ENCODE assay signal across 20 cellular contexts in the genomic region with DNA sequence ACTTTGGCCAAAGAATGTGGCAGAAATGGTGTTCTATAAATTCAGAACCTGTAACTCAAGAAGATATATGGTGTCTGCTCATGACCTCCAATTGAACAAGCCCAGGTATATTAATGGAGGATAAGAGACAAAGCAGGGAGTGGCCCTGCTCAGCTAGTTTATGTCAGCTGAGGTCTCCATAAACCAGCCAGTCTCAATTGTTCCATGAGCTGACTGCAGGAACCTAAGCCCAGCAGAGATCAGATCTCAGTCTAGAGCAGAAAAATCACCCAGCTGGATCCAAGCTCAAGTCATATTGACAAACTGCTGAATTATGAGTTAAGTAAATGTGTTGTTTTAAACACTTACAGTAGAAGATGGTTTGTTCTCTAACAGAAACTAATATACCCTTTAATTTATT.
DNase-seq lines count a peak whose midpoint lies in the region; ATAC-seq and TF ChIP-seq lines count a peak whose summit lies in the region.
"Had no signal": no experiment of that assay in that cellular context is flagged by ENCODE, and none has a peak within 500 bp of the region (broad histone marks: within the 10 kb centered on the region; RNA-seq: fewer than 3 reads in every experiment).

No MANE protein-coding gene starts in this region.

- no peak for ATAC-seq in HG02610 (IDR thresholded peaks at IDR 0.05; ENCODE audit: unreplicated experiment)
- ATAC-seq: A549; CD8-positive, alpha-beta T cell; Right ventricle myocardium inferior had no signal

- H2AFZ ChIP-seq in Karpas-422 (ENCODE audit: low read length) = no peak overlapping the region

- TF ChIP-seq EP300 in Ishikawa (IDR thresholded peaks at IDR 0.05; ENCODE audit: borderline replicate concordance) = peak; percentile 59; the same call in 1 of the 2 replicates

- no peaks in the 10 kb centered on the region for H4K20me1 ChIP-seq in Karpas-422 (ENCODE audit: insufficient read depth, low read depth, low read length)
- H4K20me1 ChIP-seq: BLaER1 had no signal

- no peaks in the 10 kb centered on the region for H3K9me3 ChIP-seq in Karpas-422 (ENCODE audit: low read length)

- H3K9ac ChIP-seq in Karpas-422 (ENCODE audit: low read length) = no peak overlapping the region
- H3K9ac ChIP-seq: BLaER1 had no signal

- DNase-seq in NCI-H82 (lab: John Stamatoyannopoulos, UW) = peak; percentile 3
- DNase-seq in NCI-H82 treated with DMSO at 0.1 percent for 48 hours (lab: John Stamatoyannopoulos, UW; ENCODE audit: unreplicated experiment) = no peak
- peak; percentile 42 for DNase-seq in iPS-NIHi11 (ENCODE audit: low spot score)
- peak; percentile 3 for DNase-seq in renal cortical epithelial cell (ENCODE audit: low read depth)
- DNase-seq in Karpas-422 = no peak
- DNase-seq: Calu3; CD8-positive, alpha-beta T cell; DMS79 treated with DMSO at 0.1 percent for 48 hours; MM.1S; NCI-H1092; NCI-H146; NCI-H2029 treated with DMSO at 0.1 percent for 48 hours; NCI-H510A treated with DMSO at 0.1 percent for 48 hours; NK-92 treated with Interleukin-12 subunit alpha and Interleukin-12 subunit beta, amount 100 ng/mL, for 24 hours; SW 1271 had no signal

- no peaks in the 10 kb centered on the region for H3K9me2 ChIP-seq in Karpas-422 (replicated peaks; ENCODE audit: insufficient read depth, low read length)

- no peak for TF ChIP-seq RAD21 in Ishikawa (IDR thresholded peaks at IDR 0.05; ENCODE audit: low read depth)

- no peak overlapping the region for H3K4me2 ChIP-seq in Karpas-422 (ENCODE audit: low read depth, low read length, poor library complexity, severe bottlenecking)
- H3K4me2 ChIP-seq: A549, BLaER1 had no signal

- no peak overlapping the region for H3K27ac ChIP-seq in Karpas-422 (ENCODE audit: low read length)
- H3K27ac ChIP-seq: A549, BLaER1 had no signal

- H3K36me3 ChIP-seq in Karpas-422 (ENCODE audit: insufficient read depth, low read length) = no peaks in the 10 kb centered on the region
- H3K36me3 ChIP-seq: BLaER1 had no signal

- H3K4me1 ChIP-seq in Karpas-422 (ENCODE audit: low read length) = no peaks in the 10 kb centered on the region
- H3K4me1 ChIP-seq: A549 had no signal

- H3K79me2 ChIP-seq in Karpas-422 (ENCODE audit: low read length) = no peaks in the 10 kb centered on the region

- H3K4me3 ChIP-seq in Karpas-422 (ENCODE audit: low read length) = no peak overlapping the region
- H3K4me3 ChIP-seq: A549, BLaER1 had no signal

- no peaks in the 10 kb centered on the region for H3K27me3 ChIP-seq in Karpas-422 (ENCODE audit: low read length)
- H3K27me3 ChIP-seq: BLaER1 had no signal

TF ChIP-seq in Ishikawa, 13 proteins besides CTCF, POLR2A, EP300 and RAD21:
- TF ChIP-seq TAF1 (IDR thresholded peaks at IDR 0.05; ENCODE audit: low read depth) (no peak), CEBPB (IDR thresholded peaks at IDR 0.05) (no peak), NFIC (IDR thresholded peaks at IDR 0.05) (no peak), TEAD4 (IDR thresholded peaks at IDR 0.05) (peak; percentile 15; the same call in 1 of the 2 replicates), TCF12 (IDR thresholded peaks at IDR 0.05; ENCODE audit: low read depth) (no peak; the same call in none of the 2 replicates), CREB1 (IDR thresholded peaks at IDR 0.05; ENCODE audit: low read depth) (no peak), EGR1 (IDR thresholded peaks at IDR 0.05) (no peak), YY1 (IDR thresholded peaks at IDR 0.05; ENCODE audit: low read depth) (0 out of 2 replicates have a peak, but pooled peaks have one; percentile 28), FOXM1 (IDR thresholded peaks at IDR 0.05; ENCODE audit: borderline replicate concordance, low read depth) (no peak)
- TF ChIP-seq, protein P1, sequence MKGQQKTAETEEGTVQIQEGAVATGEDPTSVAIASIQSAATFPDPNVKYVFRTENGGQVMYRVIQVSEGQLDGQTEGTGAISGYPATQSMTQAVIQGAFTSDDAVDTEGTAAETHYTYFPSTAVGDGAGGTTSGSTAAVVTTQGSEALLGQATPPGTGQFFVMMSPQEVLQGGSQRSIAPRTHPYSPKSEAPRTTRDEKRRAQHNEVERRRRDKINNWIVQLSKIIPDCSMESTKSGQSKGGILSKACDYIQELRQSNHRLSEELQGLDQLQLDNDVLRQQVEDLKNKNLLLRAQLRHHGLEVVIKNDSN (IDR thresholded peaks at IDR 0.05) = 0 out of 2 replicates have a peak, but pooled peaks have one; percentile 18
- TF ChIP-seq, protein P2, sequence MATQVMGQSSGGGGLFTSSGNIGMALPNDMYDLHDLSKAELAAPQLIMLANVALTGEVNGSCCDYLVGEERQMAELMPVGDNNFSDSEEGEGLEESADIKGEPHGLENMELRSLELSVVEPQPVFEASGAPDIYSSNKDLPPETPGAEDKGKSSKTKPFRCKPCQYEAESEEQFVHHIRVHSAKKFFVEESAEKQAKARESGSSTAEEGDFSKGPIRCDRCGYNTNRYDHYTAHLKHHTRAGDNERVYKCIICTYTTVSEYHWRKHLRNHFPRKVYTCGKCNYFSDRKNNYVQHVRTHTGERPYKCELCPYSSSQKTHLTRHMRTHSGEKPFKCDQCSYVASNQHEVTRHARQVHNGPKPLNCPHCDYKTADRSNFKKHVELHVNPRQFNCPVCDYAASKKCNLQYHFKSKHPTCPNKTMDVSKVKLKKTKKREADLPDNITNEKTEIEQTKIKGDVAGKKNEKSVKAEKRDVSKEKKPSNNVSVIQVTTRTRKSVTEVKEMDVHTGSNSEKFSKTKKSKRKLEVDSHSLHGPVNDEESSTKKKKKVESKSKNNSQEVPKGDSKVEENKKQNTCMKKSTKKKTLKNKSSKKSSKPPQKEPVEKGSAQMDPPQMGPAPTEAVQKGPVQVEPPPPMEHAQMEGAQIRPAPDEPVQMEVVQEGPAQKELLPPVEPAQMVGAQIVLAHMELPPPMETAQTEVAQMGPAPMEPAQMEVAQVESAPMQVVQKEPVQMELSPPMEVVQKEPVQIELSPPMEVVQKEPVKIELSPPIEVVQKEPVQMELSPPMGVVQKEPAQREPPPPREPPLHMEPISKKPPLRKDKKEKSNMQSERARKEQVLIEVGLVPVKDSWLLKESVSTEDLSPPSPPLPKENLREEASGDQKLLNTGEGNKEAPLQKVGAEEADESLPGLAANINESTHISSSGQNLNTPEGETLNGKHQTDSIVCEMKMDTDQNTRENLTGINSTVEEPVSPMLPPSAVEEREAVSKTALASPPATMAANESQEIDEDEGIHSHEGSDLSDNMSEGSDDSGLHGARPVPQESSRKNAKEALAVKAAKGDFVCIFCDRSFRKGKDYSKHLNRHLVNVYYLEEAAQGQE (IDR thresholded peaks at IDR 0.05; ENCODE audit: low read depth) = no peak

Comparison
In these comparisons a context has a peak if more than half of its experiments do, and no peak if none do; other contexts are left out.
1. DNase-seq: peak in NCI-H82 (single experiment), iPS-NIHi11 (single experiment) and renal cortical epithelial cell (single experiment); none in NCI-H82 treated with DMSO at 0.1 percent for 48 hours (single experiment) and Karpas-422 (single experiment).